ENCODE assay signal across 9 cellular contexts in the genomic region with DNA sequence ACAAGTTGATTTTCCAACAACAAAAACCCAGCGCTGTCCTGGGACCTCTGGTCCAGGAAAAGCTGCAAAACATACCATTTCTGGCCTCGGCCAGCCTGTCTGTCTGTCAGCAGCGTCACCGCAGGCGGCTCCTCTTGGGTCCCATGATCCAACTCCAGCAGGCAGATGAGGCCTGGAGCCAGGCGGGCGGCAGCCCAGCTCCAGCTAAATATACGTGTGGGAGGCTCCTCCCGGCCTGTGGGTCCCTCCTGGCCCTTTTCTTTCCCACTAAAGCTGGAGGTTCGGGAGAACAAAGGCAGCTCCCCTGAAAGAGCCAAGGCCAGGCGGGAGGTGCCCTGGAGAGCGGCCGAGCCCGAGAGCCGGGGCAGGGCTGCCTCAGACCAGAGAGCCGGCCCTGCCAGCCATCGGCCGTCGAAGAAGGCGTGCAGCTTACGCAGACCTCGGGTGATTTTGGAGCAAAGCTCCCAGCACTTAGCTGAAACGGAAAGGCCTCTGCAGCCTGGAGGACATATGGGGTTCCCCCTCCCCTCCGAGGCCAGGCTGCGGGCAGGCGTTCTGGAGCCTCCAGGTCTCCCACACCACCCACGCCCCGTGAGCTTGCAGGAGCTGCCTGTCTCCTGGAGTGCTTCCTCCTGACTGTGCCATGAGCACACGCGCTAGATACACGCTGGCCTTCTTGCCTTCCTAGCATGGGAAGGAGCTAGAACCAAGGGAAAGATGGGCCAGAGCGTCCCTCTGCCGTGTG. TPM values are rescaled to one million over a fixed set of nuclear protein-coding genes. Genes with fewer than 3 reads are reported as not detected.
DNase-seq lines count a peak whose midpoint lies in the region; ATAC-seq and TF ChIP-seq lines count a peak whose summit lies in the region.
"Had no signal": no experiment of that assay in that cellular context is flagged by ENCODE, and none has a peak within 500 bp of the region (broad histone marks: within the 10 kb centered on the region; RNA-seq: fewer than 3 reads in every experiment).

No MANE protein-coding gene starts in this region.

- H3K4me1 Mint-ChIP-seq in endodermal cell = no peaks in the 10 kb centered on the region
- H3K4me1 Mint-ChIP-seq in activated CD4-positive, alpha-beta T cell treated with anti-CD3 and anti-CD28 coated beads, Interleukin-2, amount 10 ng/mL, durations not matched to agents 24 days and 14 days = no peaks in the 10 kb centered on the region

- H3K4me1 ChIP-seq in endodermal cell (ENCODE audit: control insufficient read depth, insufficient read depth, low read length) (no peaks in the 10 kb centered on the region), lower lobe of right lung (peaks cover 7% of the 10 kb centered on the region), transverse colon (peaks cover 6 to 15% (median 8%) of the 10 kb centered on the region in 4 donors)

- no peaks in the 10 kb centered on the region for H3K27me3 Mint-ChIP-seq in endodermal cell (ENCODE audit: insufficient read depth)
- H3K27me3 Mint-ChIP-seq in activated CD4-positive, alpha-beta T cell treated with anti-CD3 and anti-CD28 coated beads, Interleukin-2, amount 10 ng/mL, durations not matched to agents 24 days and 14 days = peaks cover 6% of the 10 kb centered on the region

- no peak overlapping the region for H3K4me3 ChIP-seq in endodermal cell (ENCODE audit: low read length)
- H3K4me3 ChIP-seq in lower lobe of right lung = no peak overlapping the region
- peak overlapping the region in 1 of 4 donors; percentile 2 for H3K4me3 ChIP-seq in transverse colon

- ATAC-seq in lower lobe of right lung = peak; percentile 43 to 50
- ATAC-seq in GM19455 (IDR thresholded peaks at IDR 0.05; ENCODE audit: unreplicated experiment) = no peak
- no peak for ATAC-seq in GM19467 (IDR thresholded peaks at IDR 0.05; ENCODE audit: unreplicated experiment)

- H3K4me3 Mint-ChIP-seq in endodermal cell = no peak overlapping the region
- no peak overlapping the region for H3K4me3 Mint-ChIP-seq in activated CD4-positive, alpha-beta T cell treated with anti-CD3 and anti-CD28 coated beads, Interleukin-2, amount 10 ng/mL, durations not matched to agents 24 days and 14 days

- H3K9me3 Mint-ChIP-seq in endodermal cell = no peaks in the 10 kb centered on the region
- H3K9me3 Mint-ChIP-seq in activated CD4-positive, alpha-beta T cell treated with anti-CD3 and anti-CD28 coated beads, Interleukin-2, amount 10 ng/mL, durations not matched to agents 24 days and 14 days = no peaks in the 10 kb centered on the region

- H3K27ac ChIP-seq in endodermal cell (ENCODE audit: low read depth, low read length) (peak overlapping the region; percentile 54), lower lobe of right lung (peak overlapping the region; percentile 83), transverse colon (peak overlapping the region; percentile 82 to 90 (median 88))

- WGBS in endodermal cell (ENCODE audit: insufficient coverage in 1 of 2, insufficient read length in 1 of 2), 2 experiments = 87 to 92% methylated on average over 23 to 33 of the region's 33 CpGs
- 58% methylated on average over 31 of the region's 33 CpGs; no CpG with 5 or more reads in 1 of the 2 donors for WGBS in transverse colon (ENCODE audit: low coverage in 1 of 2), 2 donors

- TF ChIP-seq POLR2A in transverse colon (IDR thresholded peaks at IDR 0.05) = no peak

- no peak for TF ChIP-seq EP300 in transverse colon (IDR thresholded peaks at IDR 0.05; ENCODE audit: low read depth)

- no peaks in the 10 kb centered on the region for H3K36me3 Mint-ChIP-seq in endodermal cell (ENCODE audit: low read depth)
- no peaks in the 10 kb centered on the region for H3K36me3 Mint-ChIP-seq in activated CD4-positive, alpha-beta T cell treated with anti-CD3 and anti-CD28 coated beads, Interleukin-2, amount 10 ng/mL, durations not matched to agents 24 days and 14 days (ENCODE audit: low read depth)

- DNase-seq in NCI-H226 (peak; percentile 85), endodermal cell (no peak), lower lobe of right lung (no peak), transverse colon (peak; percentile 21), NCI-H774 (lab: John Stamatoyannopoulos, UW) (no peak)
- DNase-seq in activated CD4-positive, alpha-beta T cell treated with anti-CD3 and anti-CD28 coated beads, Interleukin-2, amount 10 ng/mL, durations not matched to agents 24 days and 14 days = no peak
- DNase-seq: activated CD4-positive, alpha-beta T cell treated with anti-CD3 and anti-CD28 coated beads for 1 hour had no signal

- H3K36me3 ChIP-seq in endodermal cell (ENCODE audit: control insufficient read depth, insufficient read depth, low read length) (no peaks in the 10 kb centered on the region), lower lobe of right lung (no peaks in the 10 kb centered on the region), transverse colon (no peaks in the 10 kb centered on the region)

- intact Hi-C loops in lower lobe of right lung (cut with DNase I) = no loop called here
- intact Hi-C loops in transverse colon (cut with DNase I; ENCODE audit: low total_unique reads) = no loop called here
- intact Hi-C loops in activated CD4-positive, alpha-beta T cell treated with anti-CD3 and anti-CD28 coated beads, Interleukin-2, amount 10 ng/mL, durations not matched to agents 24 days and 14 days (cut with micrococcal nuclease) = no loop called here

- no peaks in the 10 kb centered on the region for H3K27me3 ChIP-seq in endodermal cell (ENCODE audit: control insufficient read depth, insufficient read depth, low read length, poor library complexity, severe bottlenecking)
- peaks cover 48% of the 10 kb centered on the region for H3K27me3 ChIP-seq in lower lobe of right lung (ENCODE audit: low read depth)
- H3K27me3 ChIP-seq in transverse colon = peaks cover 31% of the 10 kb centered on the region

- no peaks in the 10 kb centered on the region for H3K9me3 ChIP-seq in endodermal cell (ENCODE audit: control insufficient read depth, low read length)
- no peaks in the 10 kb centered on the region for H3K9me3 ChIP-seq in lower lobe of right lung
- H3K9me3 ChIP-seq in transverse colon = no peaks in the 10 kb centered on the region

- H3K9ac ChIP-seq in endodermal cell (ENCODE audit: extremely low read depth, low read length, poor library complexity, severe bottlenecking) = no peak overlapping the region

- H3K27ac Mint-ChIP-seq in endodermal cell = no peak overlapping the region
- H3K27ac Mint-ChIP-seq in activated CD4-positive, alpha-beta T cell treated with anti-CD3 and anti-CD28 coated beads, Interleukin-2, amount 10 ng/mL, durations not matched to agents 24 days and 14 days = no peak overlapping the region

- TF ChIP-seq CTCF in endodermal cell (conservative IDR thresholded peaks at IDR 0.05) (no peak), lower lobe of right lung (IDR thresholded peaks at IDR 0.05) (no peak), transverse colon (IDR thresholded peaks at IDR 0.05) (no peak)

- in situ Hi-C loops in transverse colon (cut with MboI; ENCODE audit: low pct_ligation_motif_present in 1 of 4, low pct_unique_long_range_greater_than_20kb in 1 of 4, low sequenced_read_pairs in 3 of 4) = loop anchor here in 1 of 4 donors (10.0 kb wide), 1 partner anchor 192 kb away; no protein-coding TSS in a partner anchor

RNA-seq across cellular contexts. Expression of a gene that starts 19.9 kb away (rescaled TPM):
- total RNA-seq in endodermal cell = 10 to 100 TPM; 37.0 to 39.1 TPM
- polyA plus RNA-seq in endodermal cell (2013, experiment 1 of 2) = 6.0 TPM
- polyA plus RNA-seq in endodermal cell (2013, experiment 2 of 2) = 5.3 TPM
- total RNA-seq in lower lobe of right lung = 0.12 TPM
- 1 to 10 TPM in 1 of 4 donors, under 1 TPM in 2, not detected in 1; 0.32 to 5.2 (median 0.41) TPM for total RNA-seq in transverse colon
- total RNA-seq in activated CD4-positive, alpha-beta T cell treated with anti-CD3 and anti-CD28 coated beads, Interleukin-2, amount 10 ng/mL, durations not matched to agents 24 days and 14 days = 0.19 TPM in 1 of 2 replicates, not detected in the other

Comparison
In these comparisons a context has a peak if more than half of its experiments do, and no peak if none do; other contexts are left out.
1. DNase-seq: peak in NCI-H226 (single experiment) and transverse colon (single experiment); none in endodermal cell (single experiment), lower lobe of right lung (single experiment), activated CD4-positive, alpha-beta T cell treated with anti-CD3 and anti-CD28 coated beads, Interleukin-2, amount 10 ng/mL, durations not matched to agents 24 days and 14 days (single experiment) and NCI-H774 (single experiment).
2. ATAC-seq: peak in lower lobe of right lung (2 of 2); none in GM19455 (single experiment) and GM19467 (single experiment).
3. RNA of a gene that starts 19.9 kb away (total RNA-seq): 37.0 to 39.1 TPM in endodermal cell; 0.32 to 5.2 TPM in transverse colon, 0.12 TPM in lower lobe of right lung (single experiment) and 0.19 TPM in activated CD4-positive, alpha-beta T cell treated with anti-CD3 and anti-CD28 coated beads, Interleukin-2, amount 10 ng/mL, durations not matched to agents 24 days and 14 days; every median in the first group is over 4 times any median in the second.
4. Peak in every context shown above with its lines, with median percentiles within 50 percentile points of each other: H3K27ac ChIP-seq.